ENCODE assay signal across 1 cellular context in the genomic region with DNA sequence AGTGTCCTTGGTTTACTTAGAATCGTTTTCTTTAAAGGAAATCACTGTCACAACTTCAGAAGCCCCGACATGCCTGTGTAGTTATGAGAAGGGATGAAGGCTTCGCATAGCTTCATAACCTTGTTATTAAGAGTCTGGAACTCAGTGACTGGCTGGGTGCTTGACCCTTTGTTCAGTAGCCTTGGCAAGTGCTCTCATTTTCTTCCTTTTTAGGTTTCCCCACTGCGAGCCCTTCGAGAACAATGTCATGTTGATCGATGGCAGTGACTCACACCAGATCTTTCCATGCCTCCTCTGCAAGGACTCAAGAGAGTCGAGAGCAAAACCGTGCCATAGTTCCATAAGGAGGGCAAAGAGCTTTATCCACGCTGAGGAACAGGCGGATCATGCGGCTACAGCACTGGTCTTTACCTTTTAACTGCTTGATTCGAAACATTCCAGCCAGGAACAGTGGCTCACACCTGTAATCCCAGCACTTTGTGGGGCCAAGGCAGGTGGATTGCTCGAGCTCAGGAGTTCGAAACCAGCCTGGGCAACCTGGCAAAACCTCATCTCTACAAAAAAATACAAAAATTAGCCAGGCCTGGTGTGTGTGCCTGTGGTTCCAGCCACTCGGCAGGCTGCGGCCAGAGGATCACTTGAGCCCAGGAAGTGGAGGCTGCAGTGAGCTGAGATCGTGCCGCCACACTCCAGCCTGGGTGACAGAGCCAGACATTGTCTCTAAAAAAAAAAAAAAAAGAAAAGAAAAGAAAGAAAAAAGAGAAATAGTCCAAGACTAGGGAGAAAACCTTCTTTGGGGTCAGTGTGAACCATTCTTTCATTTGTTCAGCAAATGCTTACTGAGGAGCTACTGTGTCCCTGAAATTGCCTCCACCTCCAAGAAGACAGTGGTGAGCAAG.
TF ChIP-seq lines count a peak whose summit lies in the region.

No MANE protein-coding gene starts in this region.

TF ChIP-seq in WTC11, 78 proteins besides CTCF, POLR2A, EP300 and RAD21 (continued from another document):
- TF ChIP-seq, protein P1, sequence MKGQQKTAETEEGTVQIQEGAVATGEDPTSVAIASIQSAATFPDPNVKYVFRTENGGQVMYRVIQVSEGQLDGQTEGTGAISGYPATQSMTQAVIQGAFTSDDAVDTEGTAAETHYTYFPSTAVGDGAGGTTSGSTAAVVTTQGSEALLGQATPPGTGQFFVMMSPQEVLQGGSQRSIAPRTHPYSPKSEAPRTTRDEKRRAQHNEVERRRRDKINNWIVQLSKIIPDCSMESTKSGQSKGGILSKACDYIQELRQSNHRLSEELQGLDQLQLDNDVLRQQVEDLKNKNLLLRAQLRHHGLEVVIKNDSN (CRISPR knock-in tag; IDR thresholded peaks at IDR 0.05) = no peak
- no peak for TF ChIP-seq FOXP1 (CRISPR knock-in tag; IDR thresholded peaks at IDR 0.05; ENCODE audit: borderline replicate concordance)
